ENCODE assay signal across 8 cellular contexts in the genomic region with DNA sequence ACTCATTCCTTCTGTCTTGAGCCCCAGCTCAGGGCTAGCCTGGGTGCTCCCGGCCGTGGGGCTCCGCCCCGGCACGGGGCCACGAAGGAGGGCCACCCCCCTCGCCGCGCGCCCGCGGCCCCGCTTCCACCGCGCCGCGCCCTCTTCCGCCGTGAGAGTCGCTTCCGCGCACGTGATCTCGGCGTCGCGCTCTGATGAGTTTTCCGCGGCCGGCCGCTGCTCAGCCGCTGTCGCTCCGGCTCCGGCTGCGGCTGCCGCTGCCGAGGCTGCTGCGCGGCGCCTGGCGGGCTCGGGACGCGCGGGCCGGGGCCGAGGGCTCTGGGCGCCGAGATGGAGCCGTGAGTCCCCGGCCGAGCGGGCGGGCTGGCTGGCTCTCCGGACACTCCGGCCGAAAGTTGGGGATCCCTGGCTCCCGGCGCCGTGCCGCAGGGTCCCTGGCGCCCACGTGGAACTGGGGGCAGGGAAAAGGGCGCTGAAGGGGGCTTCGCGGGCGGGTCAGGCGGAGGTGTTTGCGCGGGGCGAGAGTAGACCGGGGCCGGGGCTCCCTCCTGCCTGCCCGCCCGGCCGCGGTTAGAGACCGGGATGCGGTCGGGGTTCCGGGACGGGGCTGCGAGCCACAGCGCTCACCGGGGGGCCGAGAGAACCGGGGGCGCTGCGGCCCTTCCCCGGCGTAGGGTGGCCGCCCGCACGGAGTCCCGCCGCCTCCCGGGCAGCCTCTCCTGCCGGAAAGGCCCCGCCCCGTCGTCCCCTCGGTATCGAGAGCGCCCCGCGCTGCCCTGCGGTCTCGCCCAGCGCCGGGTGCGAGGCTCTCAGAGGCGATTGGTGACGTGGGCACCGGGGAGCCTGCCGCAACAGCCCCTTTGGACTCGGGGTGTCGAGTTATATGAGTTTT. TPM values are rescaled to one million over a fixed set of nuclear protein-coding genes. Genes with fewer than 3 reads are reported as not detected.
DNase-seq lines count a peak whose midpoint lies in the region; ATAC-seq and TF ChIP-seq lines count a peak whose summit lies in the region.

A gene with protein sequence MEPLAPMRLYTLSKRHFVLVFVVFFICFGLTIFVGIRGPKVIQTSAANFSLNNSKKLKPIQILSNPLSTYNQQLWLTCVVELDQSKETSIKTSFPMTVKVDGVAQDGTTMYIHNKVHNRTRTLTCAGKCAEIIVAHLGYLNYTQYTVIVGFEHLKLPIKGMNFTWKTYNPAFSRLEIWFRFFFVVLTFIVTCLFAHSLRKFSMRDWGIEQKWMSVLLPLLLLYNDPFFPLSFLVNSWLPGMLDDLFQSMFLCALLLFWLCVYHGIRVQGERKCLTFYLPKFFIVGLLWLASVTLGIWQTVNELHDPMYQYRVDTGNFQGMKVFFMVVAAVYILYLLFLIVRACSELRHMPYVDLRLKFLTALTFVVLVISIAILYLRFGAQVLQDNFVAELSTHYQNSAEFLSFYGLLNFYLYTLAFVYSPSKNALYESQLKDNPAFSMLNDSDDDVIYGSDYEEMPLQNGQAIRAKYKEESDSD (plus strand): TSS at position 197 of the 892 bp plus-strand sequence. CDS start 134 bp downstream, at position 331.

- peak within 1 kb of the TSS; percentile 85 to 88 for H3K27ac ChIP-seq in uterus

- H3K4me1 ChIP-seq in uterus, result peaks cover 0 to 7% of the 10 kb centered on the region in 2 donors

- intact Hi-C loops in left ventricle myocardium superior (cut with micrococcal nuclease), result no loop called here
- intact Hi-C loops in uterus (cut with DNase I; ENCODE audit: low total_unique reads), result no loop called here

- ATAC-seq in HG02571 (IDR thresholded peaks at IDR 0.05; ENCODE audit: unreplicated experiment), result peak; percentile 87
- peak; percentile 93 for ATAC-seq in T-helper 17 cell
- peak; percentile 95 for ATAC-seq in left ventricle myocardium superior

- H3K27me3 Mint-ChIP-seq in T-helper 17 cell, result no peaks in the 10 kb centered on the region

- DNase-seq in GM12864 (ENCODE audit: low read depth), result peak; percentile 51
- DNase-seq in NCI-H1092 (lab: John Stamatoyannopoulos, UW), result peak; percentile 60
- DNase-seq in T-helper 17 cell, result peak; percentile 82 to 86 (median 82)
- DNase-seq in amygdala (lab: John Stamatoyannopoulos, UW), result peak in 52 of 56 donors; percentile 7 to 86 (median 64)
- DNase-seq in left ventricle myocardium superior, result peak; percentile 93
- DNase-seq in putamen (ENCODE audit: low spot score), result peak; percentile 83
- DNase-seq in uterus, result peak; percentile 70 to 86

- H3K27ac Mint-ChIP-seq in T-helper 17 cell, result peak within 1 kb of the TSS; percentile 96

- TF ChIP-seq CTCF in GM12864 (IDR thresholded peaks at IDR 0.05; ENCODE audit: low read depth, low read length, missing control alignments), result no peak
- peak in 2 of 4 experiments; percentile 15 to 20 for TF ChIP-seq CTCF in uterus (IDR thresholded peaks at IDR 0.05)

- H3K4me3 Mint-ChIP-seq in T-helper 17 cell, result peak within 1 kb of the TSS; percentile 95

- no peaks in the 10 kb centered on the region for H3K36me3 ChIP-seq in uterus

- H3K27me3 ChIP-seq in uterus, result no peaks in the 10 kb centered on the region

- H3K4me3 ChIP-seq in GM12864 (ENCODE audit: low read depth, low read length), result peak within 1 kb of the TSS; percentile 75
- peak within 1 kb of the TSS; percentile 90 to 95 for H3K4me3 ChIP-seq in uterus

- peaks cover 2% of the 10 kb centered on the region for H3K36me3 Mint-ChIP-seq in T-helper 17 cell (ENCODE audit: low read depth)

- H3K9me3 ChIP-seq in T-helper 17 cell (ENCODE audit: control insufficient read depth, low read length, poor library complexity, severe bottlenecking), result no peaks in the 10 kb centered on the region
- no peaks in the 10 kb centered on the region for H3K9me3 ChIP-seq in uterus

- H3K4me1 Mint-ChIP-seq in T-helper 17 cell, result peaks cover 34% of the 10 kb centered on the region

- TF ChIP-seq POLR2A in uterus (IDR thresholded peaks at IDR 0.05), result peak; percentile 31 to 75

RNA-seq across cellular contexts. Expression of the gene that starts here (rescaled TPM):
- 10 to 100 TPM; 17.6 to 20.4 TPM for total RNA-seq in T-helper 17 cell
- total RNA-seq in left ventricle myocardium superior, result 9.6 TPM
- total RNA-seq in uterus, result 10 to 100 TPM; 17.6 to 36.6 (median 28.8) TPM

Comparison
In these comparisons a context has a peak if more than half of its experiments do, and no peak if none do; other contexts are left out.
1. Peak in every context shown above with its lines: DNase-seq, ATAC-seq, H3K4me3 ChIP-seq and H3K27ac ChIP-seq.